Comparison of ENCODE assay signal across 8 cellular contexts in genomic region chr7:85554294-85554877, GRCh38.
DNase-seq lines count a peak whose midpoint lies in the region; ATAC-seq and TF ChIP-seq lines count a peak whose summit lies in the region.

No MANE protein-coding gene starts in this region.

- no peaks in the 10 kb centered on the region for H3K4me1 Mint-ChIP-seq in T-cell

- H3K27me3 ChIP-seq in body of pancreas (no peaks in the 10 kb centered on the region), aorta (ENCODE audit: control insufficient read depth in 1 of 2, insufficient read depth in 2 of 2, low read length in 1 of 2) (no peaks in the 10 kb centered on the region)

- H3K4me3 ChIP-seq in body of pancreas (no peak overlapping the region), aorta (ENCODE audit: low read length in 2 of 2) (no peak overlapping the region)

- H3K9me3 ChIP-seq in body of pancreas (no peaks in the 10 kb centered on the region), aorta (ENCODE audit: control insufficient read depth, low read length) (no peaks in the 10 kb centered on the region)

- CTCF ChIA-PET in T-cell (lab: Charles Lee), result interaction anchor here in 1 of 2 donors (0.9 kb wide), 1 partner anchor 9 kb away, joined by 4 read pairs; no protein-coding TSS in a partner anchor

- H3K36me3 ChIP-seq in body of pancreas (replicated peaks in 1 of 2; ENCODE audit: insufficient read depth in 1 of 2, low read depth in 2 of 2) (no peaks in the 10 kb centered on the region), aorta (ENCODE audit: control insufficient read depth in 1 of 2, insufficient read depth in 2 of 2, low read length in 1 of 2) (no peaks in the 10 kb centered on the region)

- peak; percentile 41 to 77 (median 66) for TF ChIP-seq CTCF in body of pancreas (IDR thresholded peaks at IDR 0.05)

- H3K27ac Mint-ChIP-seq in T-cell, result no peak overlapping the region

- 0 to 3% methylated on average over 1 of the region's 1 CpG for WGBS in body of pancreas, 2 donors
- 0% methylated on average over 1 of the region's 1 CpG for WGBS in aorta, 2 donors

- H3K4me1 ChIP-seq in body of pancreas (peaks cover 8% of the 10 kb centered on the region), aorta (ENCODE audit: control insufficient read depth in 1 of 2, insufficient read depth in 2 of 2, low read length in 2 of 2) (no peaks in the 10 kb centered on the region)

- H3K9me3 Mint-ChIP-seq in T-cell, result no peaks in the 10 kb centered on the region

- no peaks in the 10 kb centered on the region for H3K27me3 Mint-ChIP-seq in T-cell

- intact Hi-C loops in body of pancreas (cut with DNase I), result loop anchor here (10.0 kb wide), 1 partner anchor 510 kb away; no protein-coding TSS in a partner anchor
- intact Hi-C loops in aorta (cut with DNase I), result loop anchor here (5.0 to 10.0 kb wide), 2 partner anchors 360 to 522 kb away; no protein-coding TSS in a partner anchor

- H3K36me3 Mint-ChIP-seq in T-cell, result no peaks in the 10 kb centered on the region

- peak; percentile 62 for ATAC-seq in GM19324 (IDR thresholded peaks at IDR 0.05; ENCODE audit: low FRiP score, unreplicated experiment)
- ATAC-seq in HG03354 (IDR thresholded peaks at IDR 0.05; ENCODE audit: poor library complexity, severe bottlenecking, unreplicated experiment), result peak; percentile 88
- peak; percentile 89 for ATAC-seq in body of pancreas
- peak; percentile 86 for ATAC-seq in aorta (ENCODE audit: low FRiP score)
- ATAC-seq in T-cell (replicated peaks in 1 of 4), result no peak

- no peak overlapping the region for H3K4me3 Mint-ChIP-seq in T-cell

- POLR2A ChIA-PET in T-cell (lab: Charles Lee), result no interaction called here

- H3K27ac ChIP-seq in body of pancreas, result peak overlapping the region in 1 of 4 donors; percentile 36
- H3K27ac ChIP-seq in aorta (ENCODE audit: low read depth in 1 of 2, low read length in 2 of 2), result no peak overlapping the region

- DNase-seq in DMS114 treated with DMSO at 0.1 percent for 48 hours (lab: John Stamatoyannopoulos, UW; ENCODE audit: unreplicated experiment) (peak; percentile 77), NCI-H524 (lab: John Stamatoyannopoulos, UW) (peak; percentile 9 to 74), body of pancreas (peak; percentile 4 to 59 (median 26)), left kidney (ENCODE audit: low read depth, low spot score) (peak; percentile 78), aorta (no peak), T-cell (no peak)

- TF ChIP-seq POLR2A in body of pancreas (IDR thresholded peaks at IDR 0.05), result no peak

Comparison
In these comparisons a context has a peak if more than half of its experiments do, and no peak if none do; other contexts are left out.
1. DNase-seq: peak in DMS114 treated with DMSO at 0.1 percent for 48 hours (single experiment), NCI-H524 (2 of 2), body of pancreas (4 of 4) and left kidney (single experiment); none in aorta (0 of 2) and T-cell (0 of 34).
2. ATAC-seq: peak in GM19324 (single experiment), HG03354 (single experiment), body of pancreas (single experiment) and aorta (single experiment); none in T-cell (0 of 4).